11 cellular contexts compared by ENCODE assay signal in genomic region chr14:20657216-20658211, GRCh38. TPM values are rescaled to one million over a fixed set of nuclear protein-coding genes. Genes with fewer than 3 reads are reported as not detected.
DNase-seq lines count a peak whose midpoint lies in the region; ATAC-seq and TF ChIP-seq lines count a peak whose summit lies in the region.
"Had no signal": no experiment of that assay in that cellular context is flagged by ENCODE, and none has a peak within 500 bp of the region (broad histone marks: within the 10 kb centered on the region; RNA-seq: fewer than 3 reads in every experiment).

No MANE protein-coding gene starts in this region.

- H3K4me2 ChIP-seq in mesenchymal stem cell (ENCODE audit: low read length, poor library complexity, severe bottlenecking), result no peak overlapping the region

- POLR2A ChIA-PET in CD4-positive, alpha-beta T cell (lab: Charles Lee), result interaction anchor here (1.5 to 2.9 kb wide), 2 partner anchors 24 to 26 kb away, joined by 4 to 13 read pairs; no protein-coding TSS in a partner anchor

- H3K36me3 ChIP-seq in H7 (replicated peaks; ENCODE audit: control insufficient read depth, insufficient read depth, low read length) (no peaks in the 10 kb centered on the region), iPS-15b (ENCODE audit: control insufficient read depth, insufficient read depth, low read length) (no peaks in the 10 kb centered on the region), mesenchymal stem cell (ENCODE audit: control insufficient read depth in 1 of 2, insufficient read depth in 2 of 2, low read depth in 1 of 2, low read length in 2 of 2) (no peaks in the 10 kb centered on the region)

- peaks cover 62% of the 10 kb centered on the region for H3K27me3 Mint-ChIP-seq in CD4-positive, alpha-beta T cell

- no peak overlapping the region for H3K14ac ChIP-seq in mesenchymal stem cell (ENCODE audit: low read length in 2 of 2)

- no peak overlapping the region for H2BK120ac ChIP-seq in mesenchymal stem cell (ENCODE audit: low read depth, low read length)

- peak; percentile 17 for TF ChIP-seq CTCF in CD4-positive, alpha-beta T cell (IDR thresholded peaks at IDR 0.05)

- peaks cover 2% of the 10 kb centered on the region for H3K4me1 ChIP-seq in iPS-15b (ENCODE audit: control insufficient read depth, insufficient read depth, low read length)
- H3K4me1 ChIP-seq in mesenchymal stem cell (ENCODE audit: control insufficient read depth, insufficient read depth, low read depth, low read length), result no peaks in the 10 kb centered on the region

- H3K4me3 Mint-ChIP-seq in CD4-positive, alpha-beta T cell, result no peak overlapping the region
- H3K4me3 Mint-ChIP-seq: activated B cell treated with CpG ODN at 0.5 μM for 24 hours, IgD-negative memory B cell had no signal

- H3K9me3 ChIP-seq in CD4-positive, alpha-beta T cell (ENCODE audit: control insufficient read depth, low read length), result no peaks in the 10 kb centered on the region
- H3K9me3 ChIP-seq in iPS-15b (ENCODE audit: control insufficient read depth, insufficient read depth, low read length) (no peaks in the 10 kb centered on the region), mesenchymal stem cell (ENCODE audit: control insufficient read depth, low read length) (no peaks in the 10 kb centered on the region)

- DNase-seq in CD4-positive, alpha-beta T cell, result peak in 3 of 10 experiments; percentile 12 to 30 (median 21)
- DNase-seq in H7 (peak; percentile 89), mesenchymal stem cell (no peak), NCI-H2171 (lab: John Stamatoyannopoulos, UW) (no peak), NCI-H2081 treated with DMSO at 0.1 percent for 48 hours (lab: John Stamatoyannopoulos, UW) (no peak)
- DNase-seq in activated CD4-positive, alpha-beta T cell treated with anti-CD3 and anti-CD28 coated beads for 48 hours, result peak; percentile 61
- DNase-seq: activated B cell treated with CpG ODN at 0.5 μM for 24 hours had no signal

- no peak overlapping the region for H3K27ac Mint-ChIP-seq in CD4-positive, alpha-beta T cell
- H3K27ac Mint-ChIP-seq: activated B cell treated with CpG ODN at 0.5 μM for 24 hours had no signal

- H3K27ac ChIP-seq in CD4-positive, alpha-beta T cell (ENCODE audit: low read depth, low read length), result no peak overlapping the region
- no peak overlapping the region for H3K27ac ChIP-seq in mesenchymal stem cell (ENCODE audit: low read length, poor library complexity, severe bottlenecking)

- no peak overlapping the region for H3K18ac ChIP-seq in mesenchymal stem cell (ENCODE audit: low read depth in 1 of 2, low read length in 2 of 2)

- H2AK5ac ChIP-seq in mesenchymal stem cell (ENCODE audit: low read length, severe bottlenecking), result no peak overlapping the region

- intact Hi-C loops in CD4-positive, alpha-beta T cell (cut with DNase I, micrococcal nuclease), result no loop called here

- H2BK5ac ChIP-seq in mesenchymal stem cell (ENCODE audit: low read depth, low read length, poor library complexity, severe bottlenecking), result no peak overlapping the region

- no peaks in the 10 kb centered on the region for H3K36me3 Mint-ChIP-seq in CD4-positive, alpha-beta T cell (ENCODE audit: low read depth)

- H2BK15ac ChIP-seq in mesenchymal stem cell (ENCODE audit: low read depth, poor library complexity, severe bottlenecking), result no peak overlapping the region

- H3K4me3 ChIP-seq in H7 (ENCODE audit: insufficient read depth, low read depth, low read length), result peak overlapping the region; percentile 49
- peak overlapping the region; percentile 64 for H3K4me3 ChIP-seq in iPS-15b (ENCODE audit: low read depth, low read length)
- no peak overlapping the region for H3K4me3 ChIP-seq in mesenchymal stem cell (ENCODE audit: insufficient read depth in 1 of 2, low read depth in 1 of 2, low read length in 2 of 2)

- no peak overlapping the region for H3K9ac ChIP-seq in iPS-15b (ENCODE audit: low read depth, low read length)
- H3K9ac ChIP-seq in mesenchymal stem cell (ENCODE audit: low read length), result no peak overlapping the region

- H3K27me3 ChIP-seq in CD4-positive, alpha-beta T cell (ENCODE audit: control insufficient read depth, insufficient read depth, low read length), result peaks cover 41% of the 10 kb centered on the region
- H3K27me3 ChIP-seq in H7 (ENCODE audit: control insufficient read depth, insufficient read depth, low read length) (peaks cover 25% of the 10 kb centered on the region), iPS-15b (ENCODE audit: control insufficient read depth, insufficient read depth, low read length) (peaks cover 44% of the 10 kb centered on the region), mesenchymal stem cell (ENCODE audit: control insufficient read depth in 1 of 2, insufficient read depth in 1 of 2, low read length in 2 of 2) (peaks cover 83 to 84% of the 10 kb centered on the region in 2 experiments)

- ATAC-seq in CD4-positive, alpha-beta T cell (ENCODE audit: poor library complexity), result peak; percentile 76
- no peak for ATAC-seq in GM21576 (IDR thresholded peaks at IDR 0.05; ENCODE audit: unreplicated experiment)

- H3K9me3 Mint-ChIP-seq in CD4-positive, alpha-beta T cell, result no peaks in the 10 kb centered on the region
- H3K9me3 Mint-ChIP-seq: activated B cell treated with CpG ODN at 0.5 μM for 24 hours, IgD-negative memory B cell had no signal

- H3K23ac ChIP-seq in mesenchymal stem cell (ENCODE audit: low read length in 2 of 2), result no peak overlapping the region

- no peak overlapping the region for H2BK12ac ChIP-seq in mesenchymal stem cell (ENCODE audit: low read length in 2 of 2)

- CTCF ChIA-PET in CD4-positive, alpha-beta T cell (lab: Charles Lee), result interaction anchor here (0.9 to 5.7 kb wide), 5 partner anchors 23 to 313 kb away, joined by 3 to 27 read pairs (median 3); no protein-coding TSS in a partner anchor

- no peak overlapping the region for H2AFZ ChIP-seq in mesenchymal stem cell (ENCODE audit: low read depth, low read length)

- H3K4ac ChIP-seq in mesenchymal stem cell (ENCODE audit: low read depth in 1 of 2, low read length in 2 of 2), result no peak overlapping the region

- WGBS in mesenchymal stem cell, result 25% methylated on average over 25 of the region's 28 CpGs

- peaks cover 37% of the 10 kb centered on the region for H3K4me1 Mint-ChIP-seq in CD4-positive, alpha-beta T cell (ENCODE audit: low read depth)

- H3K79me1 ChIP-seq in mesenchymal stem cell (replicated peaks; ENCODE audit: low read length, poor library complexity, severe bottlenecking), result no peaks in the 10 kb centered on the region

- no peak overlapping the region for H4K8ac ChIP-seq in mesenchymal stem cell (ENCODE audit: low read length)

- no peak overlapping the region for H4K91ac ChIP-seq in mesenchymal stem cell (ENCODE audit: low read length)

RNA-seq across cellular contexts. Expression of gene OR6S1, which starts 16.0 kb away (rescaled TPM):
- not detected for total RNA-seq in CD4-positive, alpha-beta T cell
- total RNA-seq in H7 (2014; rRNA removed; shearing (Covaris generic)), result not detected in 2 replicates
- not detected for polyA plus RNA-seq in mesenchymal stem cell (2013, experiment 1 of 2)
- polyA plus RNA-seq in mesenchymal stem cell (2013, experiment 2 of 2), result not detected
- total RNA-seq: activated B cell treated with CpG ODN at 0.5 μM for 24 hours, fibroblast of lung had no signal
- polyA plus RNA-seq: fibroblast of lung, IgD-negative memory B cell had no signal

RNA-seq across cellular contexts. Expression of gene RNASE4, which starts 26.8 kb away (rescaled TPM):
- total RNA-seq in CD4-positive, alpha-beta T cell, result under 1 TPM; 0.11 to 0.38 TPM
- total RNA-seq in H7 (2014; rRNA removed; shearing (Covaris generic)), result 15.8 and 20.5 TPM in 2 replicates
- polyA plus RNA-seq in mesenchymal stem cell (2013, experiment 1 of 2), result 13.8 TPM
- 15.4 TPM for polyA plus RNA-seq in mesenchymal stem cell (2013, experiment 2 of 2)

RNA-seq across cellular contexts. Expression of gene ANG, which starts 31.1 kb away (rescaled TPM):
- under 1 TPM; 0.27 to 0.92 TPM for total RNA-seq in CD4-positive, alpha-beta T cell
- 19.4 and 23.5 TPM in 2 replicates for total RNA-seq in H7 (2014; rRNA removed; shearing (Covaris generic))
- polyA plus RNA-seq in mesenchymal stem cell (2013, experiment 1 of 2), result 5.0 TPM
- polyA plus RNA-seq in mesenchymal stem cell (2013, experiment 2 of 2), result 5.8 TPM
- total RNA-seq: activated B cell treated with CpG ODN at 0.5 μM for 24 hours had no signal

Comparison
In these comparisons a context has a peak if more than half of its experiments do, and no peak if none do; other contexts are left out.
1. DNase-seq: peak in H7 (single experiment) and activated CD4-positive, alpha-beta T cell treated with anti-CD3 and anti-CD28 coated beads for 48 hours (single experiment); none in mesenchymal stem cell (single experiment), NCI-H2171 (single experiment) and NCI-H2081 treated with DMSO at 0.1 percent for 48 hours (single experiment).
2. H3K4me3 ChIP-seq: peak in H7 (single experiment) and iPS-15b (single experiment); none in mesenchymal stem cell (0 of 2).
3. RNA of gene RNASE4, which starts 26.8 kb away (total RNA-seq): 15.8 to 20.5 TPM in H7; 0.11 to 0.38 TPM in CD4-positive, alpha-beta T cell; every median in the first group is over 10 times any median in the second.
4. RNA of gene ANG, which starts 31.1 kb away (total RNA-seq): 19.4 to 23.5 TPM in H7; 0.27 to 0.92 TPM in CD4-positive, alpha-beta T cell; every median in the first group is over 10 times any median in the second.